ENCODE assay signal across 17 cellular contexts in the genomic region with DNA sequence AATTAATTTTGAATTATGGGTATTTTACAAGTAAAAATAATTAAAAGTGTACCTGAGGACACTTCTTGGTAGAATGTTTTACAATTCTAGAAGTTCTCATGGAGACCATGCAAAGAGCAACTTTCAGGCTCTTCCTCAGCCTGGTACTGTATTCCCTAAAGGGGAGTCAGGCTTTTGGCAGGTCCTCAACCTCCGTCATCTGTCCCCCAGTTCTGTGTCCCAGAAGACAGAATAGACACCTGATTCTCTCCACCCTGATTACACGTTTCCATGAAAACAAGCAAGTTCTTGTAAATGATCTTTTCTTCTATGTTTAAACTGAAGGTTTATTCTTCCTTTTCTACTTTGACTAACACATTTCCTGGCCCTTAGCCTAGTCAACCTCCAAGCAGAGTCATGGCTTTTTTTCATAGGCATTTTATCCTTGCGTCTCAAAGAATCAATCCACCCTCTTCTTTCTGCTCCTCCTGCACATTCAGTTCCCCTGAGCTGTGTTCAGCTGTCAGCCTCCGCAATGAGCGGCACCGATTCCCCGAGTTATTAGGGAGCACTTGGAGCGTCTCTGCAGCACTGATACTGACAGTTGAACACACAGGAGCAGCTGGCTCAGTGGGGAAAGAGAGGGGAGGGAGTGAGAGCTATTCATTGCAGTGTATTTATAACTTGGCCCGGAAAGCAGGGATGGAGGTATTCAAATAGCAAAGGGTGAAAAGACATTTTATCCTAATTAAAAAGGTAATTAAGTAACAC.
A peak's percentile ranks its signal among the peaks of the same experiment; 100 is the strongest.
DNase-seq lines count a peak whose midpoint lies in the region; ATAC-seq and TF ChIP-seq lines count a peak whose summit lies in the region.
"Had no signal": no experiment of that assay in that cellular context is flagged by ENCODE, and none has a peak within 500 bp of the region (broad histone marks: within the 10 kb centered on the region; RNA-seq: fewer than 3 reads in every experiment).

No MANE protein-coding gene starts in this region.

- no peak overlapping the region for H3K4me3 ChIP-seq in hepatocyte
- H3K4me3 ChIP-seq: esophagus squamous epithelium, prostate gland, SK-N-MC had no signal

- no peaks in the 10 kb centered on the region for H3K9me3 ChIP-seq in hepatocyte (ENCODE audit: low read depth)
- H3K9me3 ChIP-seq: esophagus squamous epithelium, prostate gland had no signal

- no peak for ATAC-seq in GM18511 (IDR thresholded peaks at IDR 0.05; ENCODE audit: unreplicated experiment)
- ATAC-seq: activated naive CD4-positive, alpha-beta T cell treated with anti-CD3 and anti-CD28 coated beads, Interleukin-2, amount 50 U/mL, for 72 hours; stimulated activated memory B cell treated with anti-CD40 and anti-IgM and Interleukin-4, amounts not matched to agents 10 μg/mL and 1 μg/mL and 100 μg/mL, for 72 hours had no signal

- no peaks in the 10 kb centered on the region for H4K20me1 ChIP-seq in hepatocyte (ENCODE audit: insufficient read depth, poor library complexity, severe bottlenecking)

- H3K4me2 ChIP-seq in hepatocyte: no peak overlapping the region

- no peaks in the 10 kb centered on the region for H3K36me3 ChIP-seq in hepatocyte (replicated peaks; ENCODE audit: insufficient read depth, low read depth)
- H3K36me3 ChIP-seq: esophagus squamous epithelium, prostate gland had no signal

- CTCF ChIA-PET in activated CD4-positive, alpha-beta T cell treated with anti-CD3 and anti-CD28 coated beads, Interleukin-2, amount 10 ng/mL, durations not matched to agents 7 days and 5 days (lab: Charles Lee): no interaction called here

- no peaks in the 10 kb centered on the region for H3K27me3 Mint-ChIP-seq in neural crest cell (ENCODE audit: low read depth)
- H3K27me3 Mint-ChIP-seq in activated CD4-positive, alpha-beta T cell treated with anti-CD3 and anti-CD28 coated beads, Interleukin-2, amount 10 ng/mL, durations not matched to agents 7 days and 5 days: no peaks in the 10 kb centered on the region
- H3K27me3 Mint-ChIP-seq: B cell; stimulated activated memory B cell treated with anti-CD40 and anti-IgM and Interleukin-4, amounts not matched to agents 10 μg/mL and 1 μg/mL and 100 μg/mL, for 72 hours had no signal

- no peaks in the 10 kb centered on the region for H3K4me1 ChIP-seq in hepatocyte (ENCODE audit: insufficient read depth)
- H3K4me1 ChIP-seq: esophagus squamous epithelium, prostate gland had no signal

- TF ChIP-seq CTCF in neural crest cell (conservative IDR thresholded peaks at IDR 0.05): no peak
- TF ChIP-seq CTCF in hepatocyte (IDR thresholded peaks at IDR 0.05; ENCODE audit: poor library complexity): no peak

- no peaks in the 10 kb centered on the region for H3K79me2 ChIP-seq in hepatocyte

- peaks cover 4% of the 10 kb centered on the region for H3K9me3 Mint-ChIP-seq in neural crest cell
- peaks cover 5% of the 10 kb centered on the region for H3K9me3 Mint-ChIP-seq in activated CD4-positive, alpha-beta T cell treated with anti-CD3 and anti-CD28 coated beads, Interleukin-2, amount 10 ng/mL, durations not matched to agents 7 days and 5 days
- H3K9me3 Mint-ChIP-seq: stimulated activated memory B cell treated with anti-CD40 and anti-IgM and Interleukin-4, amounts not matched to agents 10 μg/mL and 1 μg/mL and 100 μg/mL, for 72 hours had no signal

- 68% methylated on average over 9 of the region's 9 CpGs for WGBS in hepatocyte (ENCODE audit: low lambda C conversion rate, missing lambda C conversion rate)

- POLR2A ChIA-PET in activated CD4-positive, alpha-beta T cell treated with anti-CD3 and anti-CD28 coated beads, Interleukin-2, amount 10 ng/mL, durations not matched to agents 7 days and 5 days (lab: Charles Lee): no interaction called here

- no peak overlapping the region for H3K27ac ChIP-seq in hepatocyte
- H3K27ac ChIP-seq: esophagus squamous epithelium, prostate gland, SK-N-MC had no signal

- no peak overlapping the region for H3K4me3 Mint-ChIP-seq in neural crest cell
- no peak overlapping the region for H3K4me3 Mint-ChIP-seq in activated CD4-positive, alpha-beta T cell treated with anti-CD3 and anti-CD28 coated beads, Interleukin-2, amount 10 ng/mL, durations not matched to agents 7 days and 5 days
- H3K4me3 Mint-ChIP-seq: B cell; stimulated activated memory B cell treated with anti-CD40 and anti-IgM and Interleukin-4, amounts not matched to agents 10 μg/mL and 1 μg/mL and 100 μg/mL, for 72 hours had no signal

- H2AFZ ChIP-seq in hepatocyte: no peak overlapping the region

- DNase-seq in DMS153 treated with DMSO at 0.1 percent for 48 hours (lab: John Stamatoyannopoulos, UW; ENCODE audit: unreplicated experiment): peak; percentile 30
- peak; percentile 90 for DNase-seq in NCI-H146 (lab: John Stamatoyannopoulos, UW)
- peak in 44 of 58 donors; percentile 1 to 64 (median 22) for DNase-seq in anterior cingulate cortex (lab: John Stamatoyannopoulos, UW)
- no peak for DNase-seq in neural crest cell (ENCODE audit: low read depth, low spot score)
- no peak for DNase-seq in hepatocyte (ENCODE audit: low spot score)
- DNase-seq in DMS79 treated with DMSO at 0.1 percent for 48 hours (lab: John Stamatoyannopoulos, UW): no peak
- no peak for DNase-seq in activated CD4-positive, alpha-beta T cell treated with anti-CD3 and anti-CD28 coated beads, Interleukin-2, amount 10 ng/mL, durations not matched to agents 7 days and 5 days
- DNase-seq: esophagus squamous epithelium; Karpas-422; mesenchymal stem cell; stimulated activated CD4-positive, alpha-beta T cell treated with anti-CD3 and anti-CD28 coated beads, Interleukin-2, amount 100 ng/mL, for 48 hours had no signal

- no peaks in the 10 kb centered on the region for H3K36me3 Mint-ChIP-seq in neural crest cell (ENCODE audit: low read depth)
- H3K36me3 Mint-ChIP-seq in activated CD4-positive, alpha-beta T cell treated with anti-CD3 and anti-CD28 coated beads, Interleukin-2, amount 10 ng/mL, durations not matched to agents 7 days and 5 days (ENCODE audit: low read depth): no peaks in the 10 kb centered on the region
- H3K36me3 Mint-ChIP-seq: activated naive CD4-positive, alpha-beta T cell treated with anti-CD3 and anti-CD28 coated beads, Interleukin-2, amount 50 U/mL, for 72 hours; stimulated activated memory B cell treated with anti-CD40 and anti-IgM and Interleukin-4, amounts not matched to agents 10 μg/mL and 1 μg/mL and 100 μg/mL, for 72 hours had no signal

- no peaks in the 10 kb centered on the region for H3K27me3 ChIP-seq in hepatocyte
- H3K27me3 ChIP-seq: esophagus squamous epithelium had no signal

- peak overlapping the region; percentile 81 for H3K27ac Mint-ChIP-seq in neural crest cell (ENCODE audit: unreplicated experiment)
- no peak overlapping the region for H3K27ac Mint-ChIP-seq in activated CD4-positive, alpha-beta T cell treated with anti-CD3 and anti-CD28 coated beads, Interleukin-2, amount 10 ng/mL, durations not matched to agents 7 days and 5 days
- H3K27ac Mint-ChIP-seq: activated naive CD4-positive, alpha-beta T cell treated with anti-CD3 and anti-CD28 coated beads, Interleukin-2, amount 50 U/mL, for 72 hours; B cell; stimulated activated memory B cell treated with anti-CD40 and anti-IgM and Interleukin-4, amounts not matched to agents 10 μg/mL and 1 μg/mL and 100 μg/mL, for 72 hours had no signal

- peaks cover 7% of the 10 kb centered on the region for H3K4me1 Mint-ChIP-seq in neural crest cell
- no peaks in the 10 kb centered on the region for H3K4me1 Mint-ChIP-seq in activated CD4-positive, alpha-beta T cell treated with anti-CD3 and anti-CD28 coated beads, Interleukin-2, amount 10 ng/mL, durations not matched to agents 7 days and 5 days
- H3K4me1 Mint-ChIP-seq: B cell; stimulated activated memory B cell treated with anti-CD40 and anti-IgM and Interleukin-4, amounts not matched to agents 10 μg/mL and 1 μg/mL and 100 μg/mL, for 72 hours had no signal

- H3K9me2 ChIP-seq in hepatocyte (replicated peaks; ENCODE audit: insufficient read depth): no peaks in the 10 kb centered on the region

Comparison
In these comparisons a context has a peak if more than half of its experiments do, and no peak if none do; other contexts are left out.
1. DNase-seq: peak in DMS153 treated with DMSO at 0.1 percent for 48 hours (single experiment), NCI-H146 (single experiment) and anterior cingulate cortex (44 of 58); none in neural crest cell (single experiment), hepatocyte (single experiment), DMS79 treated with DMSO at 0.1 percent for 48 hours (single experiment) and activated CD4-positive, alpha-beta T cell treated with anti-CD3 and anti-CD28 coated beads, Interleukin-2, amount 10 ng/mL, durations not matched to agents 7 days and 5 days (single experiment).